In the genomic region with DNA sequence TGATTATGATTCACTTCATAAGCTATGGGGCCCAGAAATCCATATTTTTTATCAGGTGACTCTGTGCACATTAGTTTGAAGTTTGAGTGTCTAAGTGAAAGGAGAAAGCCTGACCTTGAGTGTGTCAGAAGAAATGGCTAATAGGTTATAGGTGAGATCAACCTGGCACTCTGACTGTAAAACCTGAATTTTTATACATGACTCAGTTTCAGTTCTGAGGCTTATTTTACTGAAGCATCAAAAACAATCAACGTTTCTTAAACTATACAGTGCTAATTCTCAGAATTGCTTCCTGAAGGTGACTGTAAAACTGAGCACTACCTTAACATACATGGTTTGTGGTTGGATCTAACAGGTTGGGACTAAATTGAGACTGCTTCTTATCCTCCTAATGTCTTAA, we compare ENCODE assay signal across 13 cellular contexts.
DNase-seq lines count a peak whose midpoint lies in the region; ATAC-seq, FAIRE-seq and TF ChIP-seq lines count a peak whose summit lies in the region.
"Had no signal": no experiment of that assay in that cellular context is flagged by ENCODE, and none has a peak within 500 bp of the region (broad histone marks: within the 10 kb centered on the region; RNA-seq: fewer than 3 reads in every experiment).

No MANE protein-coding gene starts in this region.

- 47 to 51% methylated on average over 1 of the region's 1 CpG for WGBS in pancreas, 2 donors
- 89 to 100% methylated on average over 1 of the region's 1 CpG for WGBS in gastroesophageal sphincter (ENCODE audit: low coverage in 1 of 2), 2 donors

- H3K36me3 ChIP-seq in Panc1 (ENCODE audit: control insufficient read depth, insufficient read depth, low read length) (no peaks in the 10 kb centered on the region), colonic mucosa (no peaks in the 10 kb centered on the region), pancreas (no peaks in the 10 kb centered on the region), gastroesophageal sphincter (no peaks in the 10 kb centered on the region)
- H3K36me3 ChIP-seq: gastrocnemius medialis, uterus had no signal

- H3K9me3 ChIP-seq in Panc1 (ENCODE audit: control insufficient read depth, insufficient read depth, low read depth, low read length) (no peaks in the 10 kb centered on the region), colonic mucosa (no peaks in the 10 kb centered on the region), pancreas (no peaks in the 10 kb centered on the region), gastroesophageal sphincter (no peaks in the 10 kb centered on the region)
- H3K9me3 ChIP-seq: gastrocnemius medialis, uterus had no signal

- H3K4me3 ChIP-seq in Panc1 (ENCODE audit: low read depth in 2 of 2, low read length in 2 of 2), result no peak overlapping the region
- no peak overlapping the region for H3K4me3 ChIP-seq in colonic mucosa
- H3K4me3 ChIP-seq in pancreas, result no peak overlapping the region
- H3K4me3 ChIP-seq in gastroesophageal sphincter, result no peak overlapping the region
- H3K4me3 ChIP-seq: gastrocnemius medialis, uterus had no signal

- no peaks in the 10 kb centered on the region for H3K27me3 ChIP-seq in Panc1 (ENCODE audit: control insufficient read depth, insufficient read depth, low read length)
- H3K27me3 ChIP-seq in colonic mucosa, result no peaks in the 10 kb centered on the region
- no peaks in the 10 kb centered on the region for H3K27me3 ChIP-seq in pancreas
- H3K27me3 ChIP-seq in gastroesophageal sphincter, result no peaks in the 10 kb centered on the region
- H3K27me3 ChIP-seq: gastrocnemius medialis, uterus had no signal

- CTCF ChIA-PET in Panc1 (lab: Charles Lee), result no interaction called here

- TF ChIP-seq EP300 in gastroesophageal sphincter (IDR thresholded peaks at IDR 0.05), result no peak

- ATAC-seq in Panc1 (no peak), pancreas (peak in 3 of 4 donors; percentile 30 to 48 (median 33)), gastroesophageal sphincter (no peak)
- ATAC-seq: gastrocnemius medialis had no signal

- intact Hi-C loops in Panc1 (cut with micrococcal nuclease; ENCODE audit: unreplicated experiment), result no loop called here
- intact Hi-C loops in colonic mucosa (cut with DNase I), result no loop called here
- intact Hi-C loops in pancreas (cut with DNase I), result no loop called here

- H3K4me1 ChIP-seq in Panc1 (ENCODE audit: control insufficient read depth, insufficient read depth, low read length), result peaks cover 5% of the 10 kb centered on the region; the same call in 1 of the 2 replicates
- no peaks in the 10 kb centered on the region for H3K4me1 ChIP-seq in colonic mucosa
- H3K4me1 ChIP-seq in pancreas, result peaks cover 0 to 21% (median 12%) of the 10 kb centered on the region in 3 donors
- no peaks in the 10 kb centered on the region for H3K4me1 ChIP-seq in gastroesophageal sphincter
- H3K4me1 ChIP-seq: gastrocnemius medialis, uterus had no signal

- TF ChIP-seq CTCF in Panc1 (IDR thresholded peaks at IDR 0.05) (no peak), colonic mucosa (IDR thresholded peaks at IDR 0.05) (no peak), pancreas (IDR thresholded peaks at IDR 0.05) (no peak), gastroesophageal sphincter (IDR thresholded peaks at IDR 0.05) (no peak)

- FAIRE-seq in GM19239 (lab: Jason Lieb, UNC) (peak; percentile 61), pancreas (lab: Jason Lieb, UNC) (no peak)

- in situ Hi-C loops in Panc1 (cut with HindIII; ENCODE audit: low pct_unique_long_range_greater_than_20kb, low sequenced_read_pairs), result no loop called here

- BruUV-seq in Panc1 (replicated peaks; lab: Mats Ljungman, UMichigan), result no TSS peak

- peak overlapping the region; percentile 10; the same call in 1 of the 2 replicates for H3K27ac ChIP-seq in Panc1 (ENCODE audit: low read length)
- H3K27ac ChIP-seq in colonic mucosa, result peak overlapping the region; percentile 11
- H3K27ac ChIP-seq in pancreas, result peak overlapping the region in 1 of 4 donors; percentile 33
- no peak overlapping the region for H3K27ac ChIP-seq in gastroesophageal sphincter
- H3K27ac ChIP-seq: gastrocnemius medialis, uterus had no signal

- no peak for TF ChIP-seq POLR2A in gastroesophageal sphincter (IDR thresholded peaks at IDR 0.05)

- DNase-seq in GM19239 (ENCODE audit: insufficient read length, low spot score) (no peak), Panc1 (ENCODE audit: low read depth, low spot score) (no peak), colonic mucosa (no peak), pancreas (no peak), anterior cingulate cortex (lab: John Stamatoyannopoulos, UW) (no peak), SIG-M5 (lab: John Stamatoyannopoulos, UW) (no peak)
- DNase-seq: gastrocnemius medialis, islet precursor cell, MV-4-11, NCI-H2171, SHP77 treated with DMSO at 0.1 percent for 48 hours, uterus had no signal

- H3K9ac ChIP-seq in colonic mucosa (ENCODE audit: low read depth in 2 of 2, low read length in 2 of 2), result no peak overlapping the region

- POLR2A ChIA-PET in Panc1 (lab: Charles Lee), result no interaction called here

Comparison
In these comparisons a context has a peak if more than half of its experiments do, and no peak if none do; other contexts are left out.
1. ATAC-seq: peak in pancreas (3 of 4); none in Panc1 (single experiment) and gastroesophageal sphincter (single experiment).
2. H3K27ac ChIP-seq: peak in Panc1 (single experiment) and colonic mucosa (single experiment); none in gastroesophageal sphincter (0 of 4).